In genomic region chr5:73564018-73564417, GRCh38 we compare ENCODE assay signal across 9 cellular contexts. TPM values are rescaled to one million over a fixed set of nuclear protein-coding genes. Genes with fewer than 3 reads are reported as not detected.
DNase-seq lines count a peak whose midpoint lies in the region; ATAC-seq lines count a peak whose summit lies in the region.
"Had no signal": no experiment of that assay in that cellular context is flagged by ENCODE, and none has a peak within 500 bp of the region (broad histone marks: within the 10 kb centered on the region; RNA-seq: fewer than 3 reads in every experiment).

No MANE protein-coding gene starts in this region.

- peak overlapping the region; percentile 95 to 100 (median 99) for H3K4me3 Mint-ChIP-seq in CD4-positive, alpha-beta memory T cell

- peak overlapping the region in 1 of 2 donors; percentile 45 for H3K4me3 ChIP-seq in CD4-positive, alpha-beta memory T cell (ENCODE audit: low read length in 2 of 2)
- H3K4me3 ChIP-seq in neuron (ENCODE audit: low read length), result peak overlapping the region; percentile 91

- no peaks in the 10 kb centered on the region for H3K27me3 Mint-ChIP-seq in CD4-positive, alpha-beta memory T cell

- CTCF ChIA-PET in CD4-positive, alpha-beta memory T cell (lab: Charles Lee; ENCODE audit: partially characterized antibody), result interaction anchor here (1.4 to 1.5 kb wide), 2 partner anchors 27 to 43 kb away, joined by 3 to 4 read pairs; no protein-coding TSS in a partner anchor

- H3K27ac Mint-ChIP-seq in CD4-positive, alpha-beta memory T cell, result peak overlapping the region; percentile 42 to 100 (median 98)

- H3K9me3 ChIP-seq in CD4-positive, alpha-beta memory T cell (ENCODE audit: control insufficient read depth in 1 of 2, low read length in 2 of 2), result no peaks in the 10 kb centered on the region
- H3K9me3 ChIP-seq in neuron (ENCODE audit: low read length), result no peaks in the 10 kb centered on the region

- peaks cover 26 to 53% (median 39%) of the 10 kb centered on the region in 4 donors for H3K4me1 Mint-ChIP-seq in CD4-positive, alpha-beta memory T cell

- H3K27ac ChIP-seq in CD4-positive, alpha-beta memory T cell (ENCODE audit: low read depth, low read length), result peak overlapping the region; percentile 99

- no peaks in the 10 kb centered on the region for H3K27me3 ChIP-seq in CD4-positive, alpha-beta memory T cell (ENCODE audit: insufficient read depth, low read length)
- no peaks in the 10 kb centered on the region for H3K27me3 ChIP-seq in neuron (ENCODE audit: insufficient read depth, low read length)

- DNase-seq in CD4-positive, alpha-beta memory T cell, result no peak
- DNase-seq in NAMALWA (ENCODE audit: low spot score) (peak; percentile 6), dermis blood vessel endothelial cell (peak; percentile 7), NCI-H226 (no peak), hypothalamus (lab: John Stamatoyannopoulos, UW) (no peak)

- H3K36me3 ChIP-seq in CD4-positive, alpha-beta memory T cell (ENCODE audit: insufficient read depth, low read length), result peaks cover 12% of the 10 kb centered on the region
- peaks cover 19% of the 10 kb centered on the region for H3K36me3 ChIP-seq in neuron (ENCODE audit: insufficient read depth, low read length)

- H3K9me3 Mint-ChIP-seq in CD4-positive, alpha-beta memory T cell, result peaks cover 0 to 7% (median 0%) of the 10 kb centered on the region in 8 donors

- POLR2A ChIA-PET in CD4-positive, alpha-beta memory T cell (lab: Charles Lee; ENCODE audit: partially characterized antibody), result interaction anchor here (1.8 to 2.8 kb wide), 2 partner anchors 8 to 66 kb away, joined by 8 to 45 read pairs; partner anchors contain the start of gene BTF3

- intact Hi-C loops in CD4-positive, alpha-beta memory T cell (cut with micrococcal nuclease), result loop anchor here (10.0 kb wide), 1 partner anchor 1951 kb away; the partner anchor contains the start of genes CERT1 and POLK

- peaks cover 15 to 43% of the 10 kb centered on the region in 2 donors for H3K36me3 Mint-ChIP-seq in CD4-positive, alpha-beta memory T cell

- H3K4me1 ChIP-seq in CD4-positive, alpha-beta memory T cell (ENCODE audit: insufficient read depth, low read length), result peaks cover 35% of the 10 kb centered on the region
- peaks cover 23% of the 10 kb centered on the region for H3K4me1 ChIP-seq in neuron (ENCODE audit: insufficient read depth, low read length)

- ATAC-seq in GM21526 (IDR thresholded peaks at IDR 0.05; ENCODE audit: low FRiP score, unreplicated experiment) (no peak), GM18861 (IDR thresholded peaks at IDR 0.05; ENCODE audit: unreplicated experiment) (no peak)
- ATAC-seq: activated CD4-positive, CD25-positive, alpha-beta regulatory T cell treated with anti-CD3 and anti-CD28 coated beads, Interleukin-2, amount 50 U/mL, for 24 hours had no signal

- H2AFZ ChIP-seq in neuron (ENCODE audit: low read depth, low read length), result no peak overlapping the region

RNA-seq across cellular contexts. Expression of gene ANKRA2, which starts 1.4 kb away (rescaled TPM):
- total RNA-seq in CD4-positive, alpha-beta memory T cell, result 10 to 100 TPM; 51.9 to 59.4 TPM
- polyA plus RNA-seq in CD4-positive, alpha-beta memory T cell, result 10 to 100 TPM; 15.9 to 28.4 TPM
- 11.4 and 14.8 TPM in 2 replicates for total RNA-seq in dermis blood vessel endothelial cell

RNA-seq across cellular contexts. Expression of gene UTP15, which starts 1.5 kb away (rescaled TPM):
- 10 to 100 TPM; 22.6 to 22.7 TPM for total RNA-seq in CD4-positive, alpha-beta memory T cell
- polyA plus RNA-seq in CD4-positive, alpha-beta memory T cell, result 10 to 100 TPM in 1 of 2 donors, 1 to 10 TPM in 1; 5.0 to 12.7 TPM
- 20.2 and 28.1 TPM in 2 replicates for total RNA-seq in dermis blood vessel endothelial cell

Comparison
In these comparisons a context has a peak if more than half of its experiments do, and no peak if none do; other contexts are left out.
1. DNase-seq: peak in NAMALWA (single experiment) and dermis blood vessel endothelial cell (single experiment); none in CD4-positive, alpha-beta memory T cell (0 of 5), NCI-H226 (single experiment) and hypothalamus (0 of 51).